Comparison of ENCODE assay signal across 1 cellular context in genomic region chr15:34338347-34338746, GRCh38.
TF ChIP-seq lines count a peak whose summit lies in the region.

No MANE protein-coding gene starts in this region.

TF ChIP-seq in H1, 55 proteins besides CTCF, POLR2A, EP300 and RAD21:
- no peak for TF ChIP-seq SAP30 (IDR thresholded peaks at IDR 0.05; ENCODE audit: insufficient read depth, insufficient replicate concordance, low read length)
- no peak for TF ChIP-seq TCF12 (IDR thresholded peaks at IDR 0.05; ENCODE audit: low read depth, low read length)
- TF ChIP-seq EZH2 (IDR thresholded peaks at IDR 0.05; ENCODE audit: low read depth, low read length, severe bottlenecking), result no peak
